In the genomic region with DNA sequence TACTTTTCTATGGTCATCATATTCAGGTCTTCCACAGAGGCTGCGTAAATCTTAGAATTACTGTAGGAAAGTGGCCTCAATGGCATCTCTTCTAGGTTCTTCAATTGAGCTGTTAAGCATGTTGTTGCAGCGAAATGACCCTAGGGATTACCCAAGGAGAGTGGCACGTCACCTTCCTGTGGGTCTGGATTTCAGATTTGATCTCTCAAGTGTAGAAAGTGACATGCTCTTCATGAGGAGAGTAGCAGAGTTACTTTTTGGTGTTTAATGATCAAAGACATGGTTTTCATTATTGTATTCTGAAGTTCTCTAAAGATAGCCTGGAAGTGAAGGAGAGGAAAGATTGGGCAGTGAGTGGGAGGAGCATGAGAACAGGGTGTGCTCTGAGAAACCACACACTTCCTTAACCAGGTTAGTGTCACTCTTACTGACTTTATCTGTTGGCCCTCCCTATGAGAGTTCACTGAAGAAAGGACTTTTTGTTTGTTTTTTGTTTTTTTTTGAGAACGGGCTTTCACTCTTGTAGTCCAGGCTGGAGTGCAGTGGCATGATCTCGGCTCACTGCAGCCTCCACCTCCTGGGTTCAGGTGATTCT, we compare ENCODE assay signal across 8 cellular contexts.
DNase-seq lines count a peak whose midpoint lies in the region; ATAC-seq lines count a peak whose summit lies in the region.

No MANE protein-coding gene starts in this region.

- peak overlapping the region; percentile 91 for H3K27ac Mint-ChIP-seq in T-helper 17 cell
- H3K27ac Mint-ChIP-seq in stimulated activated memory B cell treated with anti-CD40 and anti-IgM and Interleukin-4, amounts not matched to agents 10 μg/mL and 1 μg/mL and 100 μg/mL, for 72 hours: peak overlapping the region; percentile 81

- H3K4me3 Mint-ChIP-seq in activated T-cell treated with anti-CD3 and anti-CD28 coated beads, Interleukin-2, amount 50 U/mL, for 4 hours: no peak overlapping the region
- H3K4me3 Mint-ChIP-seq in T-helper 17 cell: peak overlapping the region; percentile 75
- H3K4me3 Mint-ChIP-seq in stimulated activated memory B cell treated with anti-CD40 and anti-IgM and Interleukin-4, amounts not matched to agents 10 μg/mL and 1 μg/mL and 100 μg/mL, for 72 hours: peak overlapping the region; percentile 71

- H3K36me3 Mint-ChIP-seq in activated T-cell treated with anti-CD3 and anti-CD28 coated beads, Interleukin-2, amount 50 U/mL, for 4 hours (ENCODE audit: insufficient read depth): peaks cover 26% of the 10 kb centered on the region
- H3K36me3 Mint-ChIP-seq in T-helper 17 cell (ENCODE audit: low read depth): peaks cover 9% of the 10 kb centered on the region
- peaks cover 40% of the 10 kb centered on the region for H3K36me3 Mint-ChIP-seq in stimulated activated memory B cell treated with anti-CD40 and anti-IgM and Interleukin-4, amounts not matched to agents 10 μg/mL and 1 μg/mL and 100 μg/mL, for 72 hours

- peak; percentile 77 to 81 for ATAC-seq in activated T-cell treated with anti-CD3 and anti-CD28 coated beads, Interleukin-2, amount 50 U/mL, for 4 hours
- ATAC-seq in HG02973 (IDR thresholded peaks at IDR 0.05; ENCODE audit: unreplicated experiment) (peak; percentile 78), T-helper 17 cell (peak; percentile 93)
- peak; percentile 92 for ATAC-seq in stimulated activated memory B cell treated with anti-CD40 and anti-IgM and Interleukin-4, amounts not matched to agents 10 μg/mL and 1 μg/mL and 100 μg/mL, for 72 hours

- no peaks in the 10 kb centered on the region for H3K27me3 Mint-ChIP-seq in activated T-cell treated with anti-CD3 and anti-CD28 coated beads, Interleukin-2, amount 50 U/mL, for 4 hours (ENCODE audit: low read depth)
- H3K27me3 Mint-ChIP-seq in T-helper 17 cell: no peaks in the 10 kb centered on the region
- H3K27me3 Mint-ChIP-seq in stimulated activated memory B cell treated with anti-CD40 and anti-IgM and Interleukin-4, amounts not matched to agents 10 μg/mL and 1 μg/mL and 100 μg/mL, for 72 hours: no peaks in the 10 kb centered on the region

- H3K9me3 Mint-ChIP-seq in activated T-cell treated with anti-CD3 and anti-CD28 coated beads, Interleukin-2, amount 50 U/mL, for 4 hours: no peaks in the 10 kb centered on the region
- H3K9me3 Mint-ChIP-seq in stimulated activated memory B cell treated with anti-CD40 and anti-IgM and Interleukin-4, amounts not matched to agents 10 μg/mL and 1 μg/mL and 100 μg/mL, for 72 hours: no peaks in the 10 kb centered on the region

- H3K9me3 ChIP-seq in T-helper 17 cell (ENCODE audit: control insufficient read depth, low read length, poor library complexity, severe bottlenecking): no peaks in the 10 kb centered on the region

- peaks cover 51% of the 10 kb centered on the region for H3K4me1 Mint-ChIP-seq in activated T-cell treated with anti-CD3 and anti-CD28 coated beads, Interleukin-2, amount 50 U/mL, for 4 hours (ENCODE audit: low read depth)
- peaks cover 47% of the 10 kb centered on the region for H3K4me1 Mint-ChIP-seq in T-helper 17 cell
- H3K4me1 Mint-ChIP-seq in stimulated activated memory B cell treated with anti-CD40 and anti-IgM and Interleukin-4, amounts not matched to agents 10 μg/mL and 1 μg/mL and 100 μg/mL, for 72 hours: peaks cover 81% of the 10 kb centered on the region

- DNase-seq in activated T-cell treated with anti-CD3 and anti-CD28 coated beads, Interleukin-2, amount 50 U/mL, for 4 hours: no peak
- no peak for DNase-seq in activated T-cell treated with anti-CD3 and anti-CD28 coated beads, Interleukin-2, amount 50 U/mL, for 48 hours
- no peak for DNase-seq in T-helper 17 cell
- DNase-seq in activated gamma-delta T cell treated with Interleukin-2 at 50 U/mL for 16 hours: no peak
- DNase-seq in amniotic stem cell (lab: John Stamatoyannopoulos, UW): no peak
- no peak for DNase-seq in NCI-H2227 treated with DMSO at 0.1 percent for 48 hours (lab: John Stamatoyannopoulos, UW)
